14 cellular contexts compared by ENCODE assay signal in genomic region chr5:111734013-111734412, GRCh38. TPM values are rescaled to one million over a fixed set of nuclear protein-coding genes. Genes with fewer than 3 reads are reported as not detected.
DNase-seq lines count a peak whose midpoint lies in the region; ATAC-seq and TF ChIP-seq lines count a peak whose summit lies in the region.
"Had no signal": no experiment of that assay in that cellular context is flagged by ENCODE, and none has a peak within 500 bp of the region (broad histone marks: within the 10 kb centered on the region; RNA-seq: fewer than 3 reads in every experiment).

No MANE protein-coding gene starts in this region.

- H3K27me3 Mint-ChIP-seq in activated naive CD4-positive, alpha-beta T cell treated with anti-CD3 and anti-CD28 coated beads for 36 hours (ENCODE audit: low read depth) = no peaks in the 10 kb centered on the region

- intact Hi-C loops in activated naive CD4-positive, alpha-beta T cell treated with anti-CD3 and anti-CD28 coated beads for 36 hours (cut with micrococcal nuclease) = no loop called here

- WGBS in SK-N-SH (ENCODE audit: low lambda C conversion rate) = 97% methylated on average over 5 of the region's 6 CpGs

- H2AFZ ChIP-seq in SK-N-SH (ENCODE audit: low read depth) = no peak overlapping the region

- H3K36me3 Mint-ChIP-seq in activated naive CD4-positive, alpha-beta T cell treated with anti-CD3 and anti-CD28 coated beads for 36 hours (ENCODE audit: low read depth) = peaks cover 4% of the 10 kb centered on the region

- H3K27me3 ChIP-seq in brain microvascular endothelial cell (replicated peaks) (no peaks in the 10 kb centered on the region), thoracic aorta (replicated peaks; ENCODE audit: insufficient read depth) (no peaks in the 10 kb centered on the region), SK-N-SH (ENCODE audit: insufficient read depth) (no peaks in the 10 kb centered on the region)
- H3K27me3 ChIP-seq: BE2C, neutrophil had no signal

- H3K27ac Mint-ChIP-seq in activated naive CD4-positive, alpha-beta T cell treated with anti-CD3 and anti-CD28 coated beads for 36 hours = no peak overlapping the region

- H3K4me1 Mint-ChIP-seq in activated naive CD4-positive, alpha-beta T cell treated with anti-CD3 and anti-CD28 coated beads for 36 hours (ENCODE audit: low read depth) = peaks cover 11% of the 10 kb centered on the region

- peaks cover 27% of the 10 kb centered on the region for H3K79me2 ChIP-seq in SK-N-SH (ENCODE audit: insufficient read depth)

- TF ChIP-seq EP300 in SK-N-SH (IDR thresholded peaks at IDR 0.05; ENCODE audit: borderline replicate concordance in 1 of 2, low read depth in 1 of 2, low read length in 1 of 2) = no peak

- peaks cover 22% of the 10 kb centered on the region for H3F3A ChIP-seq in SK-N-SH (replicated peaks; ENCODE audit: insufficient read depth)

- peak; percentile 25 for DNase-seq in activated naive CD4-positive, alpha-beta T cell treated with anti-CD3 and anti-CD28 coated beads for 36 hours
- DNase-seq in activated naive CD4-positive, alpha-beta T cell treated with Interleukin-2 at 50 U/mL for 16 hours = no peak
- peak; percentile 53 for DNase-seq in brain microvascular endothelial cell
- DNase-seq in kidney tubule cell (ENCODE audit: low spot score) = peak; percentile 70
- DNase-seq in thoracic aorta (ENCODE audit: low spot score) = no peak
- DNase-seq in activated CD8-positive, alpha-beta memory T cell treated with anti-CD3 and anti-CD28 coated beads, Interleukin-2, amount 50 U/mL, for 48 hours = no peak
- DNase-seq in activated gamma-delta T cell (lab: John Stamatoyannopoulos, UW) = no peak
- no peak for DNase-seq in SK-N-SH
- DNase-seq: BE2C, KBM-7, NCI-H526 treated with DMSO at 0.1 percent for 48 hours, SW 1271 had no signal

- H3K9me2 ChIP-seq in SK-N-SH = no peaks in the 10 kb centered on the region

- TF ChIP-seq CTCF in brain microvascular endothelial cell (IDR thresholded peaks at IDR 0.05; ENCODE audit: low read depth, low read length, missing control alignments) (no peak), thoracic aorta (IDR thresholded peaks at IDR 0.05) (no peak), SK-N-SH (IDR thresholded peaks at IDR 0.05) (no peak)

- no peak overlapping the region for H3K4me2 ChIP-seq in SK-N-SH

- H3K27ac ChIP-seq in brain microvascular endothelial cell = peak overlapping the region; percentile 58
- H3K27ac ChIP-seq in thoracic aorta = peak overlapping the region; percentile 23 to 68
- peak overlapping the region in 1 of 2 experiments; percentile 28; a peak in 1 of 4 replicates for H3K27ac ChIP-seq in SK-N-SH (ENCODE audit: low read depth in 2 of 2, low read length in 1 of 2)
- H3K27ac ChIP-seq: neutrophil had no signal

- in situ Hi-C loops in brain microvascular endothelial cell (cut with HindIII; ENCODE audit: low pct_ligation_motif_present, low sequenced_read_pairs) = loop anchor here (25.0 kb wide), 1 partner anchor 228 kb away; no protein-coding TSS in a partner anchor

- no peak overlapping the region for H3K4me3 Mint-ChIP-seq in activated naive CD4-positive, alpha-beta T cell treated with anti-CD3 and anti-CD28 coated beads for 36 hours
- H3K4me3 Mint-ChIP-seq: immature natural killer cell had no signal

- TF ChIP-seq RAD21 in SK-N-SH (IDR thresholded peaks at IDR 0.05; ENCODE audit: low read length) = no peak

- no peak overlapping the region for H3K4me3 ChIP-seq in brain microvascular endothelial cell (ENCODE audit: low read depth, low read length)
- H3K4me3 ChIP-seq in thoracic aorta = no peak overlapping the region
- no peak overlapping the region for H3K4me3 ChIP-seq in SK-N-SH (ENCODE audit: low read depth in 2 of 2, low read length in 1 of 2)

- H3K36me3 ChIP-seq in brain microvascular endothelial cell (replicated peaks) = peaks cover 51% of the 10 kb centered on the region
- peaks cover 4% of the 10 kb centered on the region for H3K36me3 ChIP-seq in thoracic aorta
- peaks cover 74 to 79% of the 10 kb centered on the region in 2 experiments for H3K36me3 ChIP-seq in SK-N-SH (replicated peaks in 1 of 2; ENCODE audit: control insufficient read depth in 1 of 2, insufficient read depth in 2 of 2, low read length in 1 of 2)

- H4K20me1 ChIP-seq in SK-N-SH (ENCODE audit: insufficient read depth) = peaks cover 4% of the 10 kb centered on the region; the same call in 1 of the 2 replicates

- H3K9me3 ChIP-seq in thoracic aorta = no peaks in the 10 kb centered on the region
- H3K9me3 ChIP-seq in SK-N-SH = no peaks in the 10 kb centered on the region
- H3K9me3 ChIP-seq: BE2C, neutrophil had no signal

- H3K9me3 Mint-ChIP-seq in activated naive CD4-positive, alpha-beta T cell treated with anti-CD3 and anti-CD28 coated beads for 36 hours = no peaks in the 10 kb centered on the region

- POLR2A ChIA-PET in SK-N-SH (lab: Yijun Ruan, JAX) = no interaction called here

- no peak overlapping the region for H3K9ac ChIP-seq in SK-N-SH

- CTCF ChIA-PET in activated naive CD4-positive, alpha-beta T cell treated with anti-CD3 and anti-CD28 coated beads for 36 hours (lab: Charles Lee) = no interaction called here
- CTCF ChIA-PET in SK-N-SH (lab: Yijun Ruan, JAX) = no interaction called here

- ATAC-seq in thoracic aorta (ENCODE audit: insufficient number of reproducible peaks, low FRiP score, low read depth) = no peak

- H3K4me1 ChIP-seq in thoracic aorta (ENCODE audit: control insufficient read depth in 1 of 2, low read depth in 2 of 2) (peaks cover 29 to 55% of the 10 kb centered on the region in 2 donors), SK-N-SH (ENCODE audit: control insufficient read depth in 1 of 2, insufficient read depth in 2 of 2, low read depth in 1 of 2, low read length in 1 of 2) (peaks cover 8 to 33% of the 10 kb centered on the region in 2 experiments)
- H3K4me1 ChIP-seq: BE2C had no signal

TF ChIP-seq in SK-N-SH, 30 proteins besides CTCF, POLR2A, EP300 and RAD21:
- TF ChIP-seq MEF2A (IDR thresholded peaks at IDR 0.05; ENCODE audit: borderline replicate concordance, low read depth) = no peak

RNA-seq across cellular contexts. Expression of gene NREP, which starts 23.0 kb away (rescaled TPM):
- 1 to 10 TPM; 6.8 to 7.3 TPM for total RNA-seq in activated naive CD4-positive, alpha-beta T cell treated with anti-CD3 and anti-CD28 coated beads for 36 hours
- 10 to 100 TPM; 15.3 to 18.0 TPM for total RNA-seq in thoracic aorta
- polyA plus RNA-seq in SK-N-SH (2012; rRNA removed) = 94.4 and 143 TPM in 2 replicates
- 140 and 180 TPM in 2 replicates for polyA plus RNA-seq in SK-N-SH (2012; cell fraction: cytosol; rRNA removed)
- 72.8 and 166 TPM in 2 replicates for polyA plus RNA-seq in SK-N-SH (2012; cell fraction: nucleus; rRNA removed)

Comparison
In these comparisons a context has a peak if more than half of its experiments do, and no peak if none do; other contexts are left out.
1. DNase-seq: peak in activated naive CD4-positive, alpha-beta T cell treated with anti-CD3 and anti-CD28 coated beads for 36 hours (single experiment), brain microvascular endothelial cell (single experiment) and kidney tubule cell (single experiment); none in activated naive CD4-positive, alpha-beta T cell treated with Interleukin-2 at 50 U/mL for 16 hours (single experiment), thoracic aorta (single experiment), activated CD8-positive, alpha-beta memory T cell treated with anti-CD3 and anti-CD28 coated beads, Interleukin-2, amount 50 U/mL, for 48 hours (single experiment), activated gamma-delta T cell (single experiment) and SK-N-SH (single experiment).